Comparison of ENCODE assay signal across 8 cellular contexts in the genomic region with DNA sequence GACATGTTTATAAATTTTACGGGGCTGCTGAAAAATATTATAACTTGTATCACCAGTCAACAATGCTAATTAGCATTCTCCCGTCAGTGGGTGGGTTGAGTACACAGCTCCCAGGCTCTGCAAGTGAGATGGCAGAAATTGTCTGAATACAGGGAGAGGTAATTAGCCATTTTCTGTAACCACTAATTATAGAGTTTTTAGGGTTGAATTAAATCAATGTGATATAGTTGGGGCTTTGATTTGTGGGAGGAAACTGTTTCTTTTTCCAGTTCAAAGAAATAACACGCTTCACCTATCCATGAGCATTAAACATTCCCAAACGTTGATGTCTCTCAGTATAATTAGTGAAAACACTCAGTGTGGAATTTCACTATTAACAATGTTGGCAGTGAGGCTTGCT. TPM values are rescaled to one million over a fixed set of nuclear protein-coding genes. Genes with fewer than 3 reads are reported as not detected.
DNase-seq lines count a peak whose midpoint lies in the region; ATAC-seq lines count a peak whose summit lies in the region.

No MANE protein-coding gene starts in this region.

- H3K4me1 ChIP-seq in iPS-15b (ENCODE audit: control insufficient read depth, insufficient read depth, low read length) = peaks cover 21% of the 10 kb centered on the region

- no peaks in the 10 kb centered on the region for H3K36me3 ChIP-seq in iPS-15b (ENCODE audit: control insufficient read depth, insufficient read depth, low read length)

- peak overlapping the region; percentile 90 for H3K4me3 Mint-ChIP-seq in T-helper 2 cell treated with Interferon-gamma antibody and Interleukin-4, amounts not matched to agents 5 μg/mL and 100 μg/mL, for 36 hours
- peak overlapping the region; percentile 77 for H3K4me3 Mint-ChIP-seq in activated CD4-positive, alpha-beta memory T cell treated with anti-CD3 and anti-CD28 coated beads for 36 hours
- peak overlapping the region; percentile 74 to 82 for H3K4me3 Mint-ChIP-seq in stimulated activated naive CD8-positive, alpha-beta T cell treated with anti-CD3 and anti-CD28 coated beads, Interleukin-15, amount 100 ng/mL, for 72 hours

- no peak for ATAC-seq in stimulated activated naive CD8-positive, alpha-beta T cell treated with anti-CD3 and anti-CD28 coated beads, Interleukin-15, amount 100 ng/mL, for 72 hours

- H3K9me3 ChIP-seq in iPS-15b (ENCODE audit: control insufficient read depth, insufficient read depth, low read length) = no peaks in the 10 kb centered on the region

- peak overlapping the region; percentile 75 for H3K27ac Mint-ChIP-seq in T-helper 2 cell treated with Interferon-gamma antibody and Interleukin-4, amounts not matched to agents 5 μg/mL and 100 μg/mL, for 36 hours
- H3K27ac Mint-ChIP-seq in activated CD4-positive, alpha-beta memory T cell treated with anti-CD3 and anti-CD28 coated beads for 36 hours = no peak overlapping the region
- no peak overlapping the region for H3K27ac Mint-ChIP-seq in stimulated activated naive CD8-positive, alpha-beta T cell treated with anti-CD3 and anti-CD28 coated beads, Interleukin-15, amount 100 ng/mL, for 72 hours

- peaks cover 23% of the 10 kb centered on the region for H3K36me3 Mint-ChIP-seq in T-helper 2 cell treated with Interferon-gamma antibody and Interleukin-4, amounts not matched to agents 5 μg/mL and 100 μg/mL, for 36 hours (ENCODE audit: low read depth)
- H3K36me3 Mint-ChIP-seq in activated CD4-positive, alpha-beta memory T cell treated with anti-CD3 and anti-CD28 coated beads for 36 hours = no peaks in the 10 kb centered on the region

- POLR2A ChIA-PET in activated CD4-positive, alpha-beta memory T cell treated with anti-CD3 and anti-CD28 coated beads for 36 hours (lab: Charles Lee) = no interaction called here

- intact Hi-C loops in activated CD4-positive, alpha-beta memory T cell treated with anti-CD3 and anti-CD28 coated beads for 36 hours (cut with micrococcal nuclease) = no loop called here

- CTCF ChIA-PET in activated CD4-positive, alpha-beta memory T cell treated with anti-CD3 and anti-CD28 coated beads for 36 hours (lab: Charles Lee) = interaction anchor here (0.6 to 1.2 kb wide), 4 partner anchors 35 to 122 kb away, joined by 3 to 8 read pairs (median 4); no protein-coding TSS in a partner anchor

- peaks cover 21% of the 10 kb centered on the region for H3K4me1 Mint-ChIP-seq in T-helper 2 cell treated with Interferon-gamma antibody and Interleukin-4, amounts not matched to agents 5 μg/mL and 100 μg/mL, for 36 hours (ENCODE audit: low read depth)
- peaks cover 11% of the 10 kb centered on the region for H3K4me1 Mint-ChIP-seq in activated CD4-positive, alpha-beta memory T cell treated with anti-CD3 and anti-CD28 coated beads for 36 hours (ENCODE audit: low read depth)
- H3K4me1 Mint-ChIP-seq in stimulated activated naive CD8-positive, alpha-beta T cell treated with anti-CD3 and anti-CD28 coated beads, Interleukin-15, amount 100 ng/mL, for 72 hours = no peaks in the 10 kb centered on the region

- no peak for DNase-seq in T-helper 2 cell treated with Interferon-gamma antibody and Interleukin-4, amounts not matched to agents 5 μg/mL and 100 μg/mL, for 36 hours (ENCODE audit: low spot score)
- DNase-seq in T-helper 2 cell = no peak
- no peak for DNase-seq in activated CD4-positive, alpha-beta memory T cell treated with anti-CD3 and anti-CD28 coated beads for 36 hours
- DNase-seq in stimulated activated naive CD8-positive, alpha-beta T cell treated with anti-CD3 and anti-CD28 coated beads, Interleukin-15, amount 100 ng/mL, for 72 hours = no peak
- DNase-seq in MV-4-11 (lab: John Stamatoyannopoulos, UW) = no peak
- DNase-seq in GDM1 (lab: John Stamatoyannopoulos, UW) = no peak
- no peak for DNase-seq in EL

- H3K9ac ChIP-seq in iPS-15b (ENCODE audit: low read depth, low read length) = peak overlapping the region; percentile 47

- H3K4me3 ChIP-seq in iPS-15b (ENCODE audit: low read depth, low read length) = peak overlapping the region; percentile 70

- peaks cover 20% of the 10 kb centered on the region for H3K9me3 Mint-ChIP-seq in T-helper 2 cell treated with Interferon-gamma antibody and Interleukin-4, amounts not matched to agents 5 μg/mL and 100 μg/mL, for 36 hours
- H3K9me3 Mint-ChIP-seq in activated CD4-positive, alpha-beta memory T cell treated with anti-CD3 and anti-CD28 coated beads for 36 hours = peaks cover 5% of the 10 kb centered on the region
- H3K9me3 Mint-ChIP-seq in stimulated activated naive CD8-positive, alpha-beta T cell treated with anti-CD3 and anti-CD28 coated beads, Interleukin-15, amount 100 ng/mL, for 72 hours = peaks cover 12 to 15% of the 10 kb centered on the region in 2 donors

- H3K27me3 ChIP-seq in iPS-15b (ENCODE audit: control insufficient read depth, insufficient read depth, low read length) = peaks cover 3% of the 10 kb centered on the region

- peaks cover 22% of the 10 kb centered on the region for H3K27me3 Mint-ChIP-seq in T-helper 2 cell treated with Interferon-gamma antibody and Interleukin-4, amounts not matched to agents 5 μg/mL and 100 μg/mL, for 36 hours (ENCODE audit: low read depth)
- peaks cover 28% of the 10 kb centered on the region for H3K27me3 Mint-ChIP-seq in activated CD4-positive, alpha-beta memory T cell treated with anti-CD3 and anti-CD28 coated beads for 36 hours
- peaks cover 40% of the 10 kb centered on the region for H3K27me3 Mint-ChIP-seq in stimulated activated naive CD8-positive, alpha-beta T cell treated with anti-CD3 and anti-CD28 coated beads, Interleukin-15, amount 100 ng/mL, for 72 hours

RNA-seq across cellular contexts. Expression of a gene that starts 1.4 kb away (rescaled TPM):
- 1 to 10 TPM; 4.2 to 4.4 TPM for total RNA-seq in activated CD4-positive, alpha-beta memory T cell treated with anti-CD3 and anti-CD28 coated beads for 36 hours
